1 cellular context compared by ENCODE assay signal in genomic region chr21:25735895-25736597, GRCh38.
TF ChIP-seq lines count a peak whose summit lies in the region.

No MANE protein-coding gene starts in this region.

TF ChIP-seq in K562, 482 proteins besides CTCF, POLR2A, EP300 and RAD21 (continued from another document and continues in another):
- TF ChIP-seq TFE3 (CRISPR knock-in tag; IDR thresholded peaks at IDR 0.05) (no peak), ZBTB40 (IDR thresholded peaks at IDR 0.05) (no peak), ZBTB40 (CRISPR knock-in tag; IDR thresholded peaks at IDR 0.05) (no peak), MCM5 (IDR thresholded peaks at IDR 0.05; ENCODE audit: low read depth) (no peak), HOMEZ (CRISPR knock-in tag; IDR thresholded peaks at IDR 0.05) (no peak), ZC3H4 (CRISPR knock-in tag; IDR thresholded peaks at IDR 0.05; ENCODE audit: borderline replicate concordance) (no peak), CXXC5 (CRISPR knock-in tag; IDR thresholded peaks at IDR 0.05) (peak; percentile 72), MXD1 (CRISPR knock-in tag; IDR thresholded peaks at IDR 0.05; ENCODE audit: borderline replicate concordance, poor library complexity, severe bottlenecking) (no peak), POLR2AphosphoS2 (IDR thresholded peaks at IDR 0.05; ENCODE audit: low read length) (no peak), MNT (conservative IDR thresholded peaks at IDR 0.05) (no peak), ESRRB (CRISPR knock-in tag; IDR thresholded peaks at IDR 0.05; ENCODE audit: borderline replicate concordance) (no peak), DNMT1 (IDR thresholded peaks at IDR 0.05) (no peak), NR2C2 (CRISPR knock-in tag; IDR thresholded peaks at IDR 0.05) (no peak), NR2C2 (tag; IDR thresholded peaks at IDR 0.05) (no peak), SMARCA4 (IDR thresholded peaks at IDR 0.05) (no peak), IRF2 (CRISPR knock-in tag; IDR thresholded peaks at IDR 0.05) (no peak), PHF8 (IDR thresholded peaks at IDR 0.05; ENCODE audit: borderline replicate concordance, low read length) (no peak), ZNF830 (CRISPR knock-in tag; IDR thresholded peaks at IDR 0.05) (peak; percentile 56; the same call in 1 of the 2 replicates), MEF2A (IDR thresholded peaks at IDR 0.05; ENCODE audit: control insufficient read depth, low read depth, low read length) (peak; percentile 63; the same call in 1 of the 2 replicates), JUND (IDR thresholded peaks at IDR 0.05; ENCODE audit: borderline replicate concordance, low read depth, low read length) (no peak), JUND (tag; IDR thresholded peaks at IDR 0.05; ENCODE audit: borderline replicate concordance, low read depth, low read length) (no peak), KLF16 (IDR thresholded peaks at IDR 0.05) (peak; percentile 12; the same call in 1 of the 2 replicates), ZBTB17 (CRISPR knock-in tag; IDR thresholded peaks at IDR 0.05) (no peak), NCOA4 (IDR thresholded peaks at IDR 0.05; ENCODE audit: partially characterized antibody) (no peak), HDAC3 (IDR thresholded peaks at IDR 0.05; ENCODE audit: borderline replicate concordance, partially characterized antibody) (no peak), ZSCAN29 (IDR thresholded peaks at IDR 0.05) (no peak), KLF1 (tag; IDR thresholded peaks at IDR 0.05) (no peak), EP400 (IDR thresholded peaks at IDR 0.05) (no peak), U2AF1 (optimal IDR thresholded peaks at IDR 0.05; ENCODE audit: low read depth, low read length) (no peak), ZNF347 (CRISPR knock-in tag; IDR thresholded peaks at IDR 0.05; ENCODE audit: low read depth) (no peak), ZNF707 (CRISPR knock-in tag; conservative IDR thresholded peaks at IDR 0.05) (no peak), SMAD3 (CRISPR knock-in tag; conservative IDR thresholded peaks at IDR 0.05) (no peak), ZKSCAN1 (IDR thresholded peaks at IDR 0.05; ENCODE audit: low read depth, low read length) (no peak), ZBED1 (IDR thresholded peaks at IDR 0.05) (no peak), ILF3 (IDR thresholded peaks at IDR 0.05; ENCODE audit: borderline replicate concordance) (no peak), ZNF699 (CRISPR knock-in tag; IDR thresholded peaks at IDR 0.05; ENCODE audit: insufficient replicate concordance) (no peak), GTF2E2 (tag; IDR thresholded peaks at IDR 0.05) (peak; percentile 6; the same call in 1 of the 2 replicates), RREB1 (CRISPR knock-in tag; IDR thresholded peaks at IDR 0.05) (no peak), SIX5 (IDR thresholded peaks at IDR 0.05; ENCODE audit: borderline replicate concordance in 1 of 2, insufficient read depth in 1 of 2, low read depth in 1 of 2, low read length in 2 of 2) (no peak), FOS (IDR thresholded peaks at IDR 0.05; ENCODE audit: extremely low read depth, insufficient read length) (no peak), TARDBP (IDR thresholded peaks at IDR 0.05) (no peak), XRCC5 (IDR thresholded peaks at IDR 0.05; ENCODE audit: low read depth, low read length) (no peak), PCBP2 (IDR thresholded peaks at IDR 0.05; ENCODE audit: low read depth, low read length, poor library complexity, severe bottlenecking) (no peak), ZNF280A (IDR thresholded peaks at IDR 0.05; ENCODE audit: low read depth, partially characterized antibody) (no peak), CHD1 (IDR thresholded peaks at IDR 0.05; ENCODE audit: low read length) (no peak), ATF1 (CRISPR knock-in tag; IDR thresholded peaks at IDR 0.05) (no peak), ATF1 (tag; IDR thresholded peaks at IDR 0.05) (no peak)
